14 cellular contexts compared by ENCODE assay signal in genomic region chr2:240925191-240925575, GRCh38. TPM values are rescaled to one million over a fixed set of nuclear protein-coding genes. Genes with fewer than 3 reads are reported as not detected.
DNase-seq lines count a peak whose midpoint lies in the region; ATAC-seq and TF ChIP-seq lines count a peak whose summit lies in the region.
"Had no signal": no experiment of that assay in that cellular context is flagged by ENCODE, and none has a peak within 500 bp of the region (broad histone marks: within the 10 kb centered on the region; RNA-seq: fewer than 3 reads in every experiment).

No MANE protein-coding gene starts in this region.

- no peak for TF ChIP-seq CTCF in stomach (IDR thresholded peaks at IDR 0.05)

- H3K9me3 Mint-ChIP-seq in activated CD4-positive, alpha-beta T cell treated with anti-CD3 and anti-CD28 coated beads, Interleukin-2, amount 10 ng/mL, durations not matched to agents 24 days and 14 days, result no peaks in the 10 kb centered on the region

- no peak for ATAC-seq in left lobe of liver
- ATAC-seq in GM21390 (IDR thresholded peaks at IDR 0.05; ENCODE audit: unreplicated experiment), result no peak

- TF ChIP-seq POLR2A in stomach (IDR thresholded peaks at IDR 0.05), result no peak

- H3K36me3 ChIP-seq in stomach, result no peaks in the 10 kb centered on the region

- peaks cover 2% of the 10 kb centered on the region for H3K4me1 Mint-ChIP-seq in activated CD4-positive, alpha-beta T cell treated with anti-CD3 and anti-CD28 coated beads, Interleukin-2, amount 10 ng/mL, durations not matched to agents 24 days and 14 days

- no peaks in the 10 kb centered on the region for H3K36me3 Mint-ChIP-seq in activated CD4-positive, alpha-beta T cell treated with anti-CD3 and anti-CD28 coated beads, Interleukin-2, amount 10 ng/mL, durations not matched to agents 24 days and 14 days (ENCODE audit: low read depth)

- peak; percentile 46 for DNase-seq in activated CD4-positive, alpha-beta T cell treated with anti-CD3 and anti-CD28 coated beads for 48 hours
- no peak for DNase-seq in activated CD4-positive, alpha-beta T cell treated with anti-CD3 and anti-CD28 coated beads, Interleukin-2, amount 10 ng/mL, durations not matched to agents 24 days and 14 days
- DNase-seq in activated T-cell treated with anti-CD3 and anti-CD28 coated beads, Interleukin-2, amount 50 U/mL, for 48 hours, result peak; percentile 18 to 27
- DNase-seq in left lobe of liver (ENCODE audit: low spot score) (peak; percentile 41), stomach (peak; percentile 37), anterior cingulate cortex (lab: John Stamatoyannopoulos, UW) (no peak), NCI-H146 treated with DMSO at 0.1 percent for 48 hours (lab: John Stamatoyannopoulos, UW; ENCODE audit: unreplicated experiment) (no peak)
- DNase-seq: HCEC 1CT, NCI-H1417 treated with DMSO at 0.1 percent for 48 hours, NCI-H748 treated with DMSO at 0.1 percent for 48 hours had no signal

- WGBS in stomach, 5 donors, result 73 to 79% (median 76%) methylated on average over 7 to 14 of the region's 14 CpGs

- peaks cover 0 to 5% (median 0%) of the 10 kb centered on the region in 3 donors for H3K27me3 ChIP-seq in stomach

- H3K27ac Mint-ChIP-seq in activated CD4-positive, alpha-beta T cell treated with anti-CD3 and anti-CD28 coated beads, Interleukin-2, amount 10 ng/mL, durations not matched to agents 24 days and 14 days, result no peak overlapping the region

- no peak overlapping the region for H3K27ac ChIP-seq in stomach
- H3K27ac ChIP-seq: SK-N-MC had no signal

- peaks cover 0 to 9% (median 3%) of the 10 kb centered on the region in 4 donors for H3K4me1 ChIP-seq in stomach

- no peaks in the 10 kb centered on the region for H3K9me3 ChIP-seq in stomach
- H3K9me3 ChIP-seq: mucosa of descending colon had no signal

- no peaks in the 10 kb centered on the region for H3K27me3 Mint-ChIP-seq in activated CD4-positive, alpha-beta T cell treated with anti-CD3 and anti-CD28 coated beads, Interleukin-2, amount 10 ng/mL, durations not matched to agents 24 days and 14 days

- intact Hi-C loops in activated CD4-positive, alpha-beta T cell treated with anti-CD3 and anti-CD28 coated beads, Interleukin-2, amount 10 ng/mL, durations not matched to agents 24 days and 14 days (cut with micrococcal nuclease), result no loop called here
- intact Hi-C loops in stomach (cut with DNase I; ENCODE audit: low total_unique reads), result no loop called here

- TF ChIP-seq EP300 in stomach (IDR thresholded peaks at IDR 0.05), result no peak

- no peak overlapping the region for H3K4me3 Mint-ChIP-seq in activated CD4-positive, alpha-beta T cell treated with anti-CD3 and anti-CD28 coated beads, Interleukin-2, amount 10 ng/mL, durations not matched to agents 24 days and 14 days

- no peak overlapping the region for H3K4me3 ChIP-seq in stomach
- H3K4me3 ChIP-seq: mucosa of descending colon, SK-N-MC had no signal

RNA-seq across cellular contexts. Expression of gene CROCC2, which starts 19.0 kb away (rescaled TPM):
- not detected in 2 replicates for total RNA-seq in activated CD4-positive, alpha-beta T cell treated with anti-CD3 and anti-CD28 coated beads, Interleukin-2, amount 10 ng/mL, durations not matched to agents 24 days and 14 days
- 0.05 TPM for total RNA-seq in left lobe of liver
- total RNA-seq in stomach, result 1 to 10 TPM in 1 of 5 donors, not detected in 4; 4.9 TPM
- polyA plus RNA-seq in stomach, result under 1 TPM in 1 of 3 donors, not detected in 2; 0.03 TPM
- total RNA-seq: urinary bladder had no signal

RNA-seq across cellular contexts. Expression of gene MAB21L4, which starts 29.2 kb away (rescaled TPM):
- not detected in 2 replicates for total RNA-seq in activated CD4-positive, alpha-beta T cell treated with anti-CD3 and anti-CD28 coated beads, Interleukin-2, amount 10 ng/mL, durations not matched to agents 24 days and 14 days
- total RNA-seq in left lobe of liver (19.3 TPM), stomach (1 to 10 TPM in 1 of 5 donors, under 1 TPM in 2, not detected in 2; 0.45 to 4.9 (median 0.55) TPM)
- polyA plus RNA-seq in stomach, result 10 to 100 TPM in 1 of 3 donors, 1 to 10 TPM in 2; 6.0 to 48.9 (median 9.1) TPM

RNA-seq across cellular contexts. Expression of gene AGXT, which starts 56.6 kb away (rescaled TPM):
- total RNA-seq in activated CD4-positive, alpha-beta T cell treated with anti-CD3 and anti-CD28 coated beads, Interleukin-2, amount 10 ng/mL, durations not matched to agents 24 days and 14 days, result not detected in 2 replicates
- total RNA-seq in left lobe of liver (1,805 TPM), stomach (not detected)
- polyA plus RNA-seq in stomach, result not detected
- total RNA-seq: urinary bladder had no signal

Comparison
In these comparisons a context has a peak if more than half of its experiments do, and no peak if none do; other contexts are left out.
1. DNase-seq: peak in activated CD4-positive, alpha-beta T cell treated with anti-CD3 and anti-CD28 coated beads for 48 hours (single experiment), activated T-cell treated with anti-CD3 and anti-CD28 coated beads, Interleukin-2, amount 50 U/mL, for 48 hours (2 of 2), left lobe of liver (single experiment) and stomach (single experiment); none in activated CD4-positive, alpha-beta T cell treated with anti-CD3 and anti-CD28 coated beads, Interleukin-2, amount 10 ng/mL, durations not matched to agents 24 days and 14 days (single experiment), anterior cingulate cortex (0 of 58) and NCI-H146 treated with DMSO at 0.1 percent for 48 hours (single experiment).
2. RNA of gene AGXT, which starts 56.6 kb away (total RNA-seq): 1,805 TPM in left lobe of liver (single experiment); not detected in activated CD4-positive, alpha-beta T cell treated with anti-CD3 and anti-CD28 coated beads, Interleukin-2, amount 10 ng/mL, durations not matched to agents 24 days and 14 days and not detected in stomach; every median in the first group is over 1,000 times any median in the second.